ENCODE assay signal across 8 cellular contexts in the genomic region with DNA sequence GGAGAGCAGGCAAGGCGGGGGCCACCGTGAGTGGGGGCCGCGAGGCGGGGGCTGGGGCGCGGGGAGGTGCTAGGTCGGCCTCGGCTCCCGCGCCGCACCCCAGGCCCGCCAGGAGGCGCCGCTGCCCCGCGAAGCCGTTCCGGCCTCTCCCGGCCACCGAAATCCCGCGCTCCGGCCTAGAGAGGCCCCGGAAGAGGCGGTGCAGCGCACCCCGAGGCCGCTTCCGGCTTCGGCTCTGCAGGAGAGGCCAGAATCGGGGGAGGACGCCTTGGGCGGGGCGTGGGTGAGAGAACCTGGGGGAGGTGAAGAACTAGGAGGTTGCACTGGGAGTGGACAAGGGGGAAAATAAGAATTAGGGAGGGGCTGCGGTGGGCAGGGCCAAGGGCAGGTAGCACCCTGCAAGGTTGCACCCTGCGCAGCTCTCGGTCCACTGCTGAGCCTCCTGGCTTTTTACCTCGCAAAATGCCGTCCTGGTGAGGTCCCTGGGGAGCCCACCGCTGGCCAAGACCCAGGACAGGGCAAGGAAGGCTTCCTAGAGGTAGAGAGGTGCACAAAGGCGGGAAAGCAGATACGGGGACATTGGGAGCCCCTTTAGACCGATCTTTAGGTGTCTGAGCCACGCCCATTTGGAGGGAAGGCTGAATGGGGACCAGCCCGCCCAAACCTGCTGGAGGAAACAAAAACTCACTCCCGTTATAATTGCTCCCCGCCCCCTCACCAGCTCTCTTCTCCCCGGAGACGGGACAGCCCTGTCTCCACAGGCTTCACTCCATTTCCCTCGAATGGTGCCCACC.
A peak's percentile ranks its signal among the peaks of the same experiment; 100 is the strongest.
DNase-seq lines count a peak whose midpoint lies in the region; ATAC-seq lines count a peak whose summit lies in the region.

No MANE protein-coding gene starts in this region.

- DNase-seq in AML-193 (lab: John Stamatoyannopoulos, UW) = peak; percentile 95
- DNase-seq in NCI-H345 treated with DMSO at 0.1 percent for 48 hours (lab: John Stamatoyannopoulos, UW; ENCODE audit: unreplicated experiment) = peak; percentile 70
- peak; percentile 77 for DNase-seq in activated CD4-positive, CD25-positive, alpha-beta regulatory T cell treated with anti-CD3 and anti-CD28 coated beads, Interleukin-2, amount 50 U/mL, for 16 hours (ENCODE audit: low read depth, low spot score)
- peak; percentile 92 for DNase-seq in cerebellar cortex (ENCODE audit: low spot score)
- DNase-seq in kidney tubule cell (ENCODE audit: low spot score) = peak; percentile 97
- DNase-seq in stimulated activated CD4-positive, alpha-beta T cell treated with anti-CD3 and anti-CD28 coated beads, Interleukin-1b, Interleukin-23, amount 100 ng/mL, for 24 hours (ENCODE audit: low read depth in 4 of 4, low spot score in 1 of 4) = peak; percentile 65 to 87 (median 82)

- ATAC-seq in GM19035 (IDR thresholded peaks at IDR 0.05; ENCODE audit: unreplicated experiment) (peak; percentile 86), HG03280 (IDR thresholded peaks at IDR 0.05; ENCODE audit: unreplicated experiment) (peak; percentile 88)

Comparison
In these comparisons a context has a peak if more than half of its experiments do, and no peak if none do; other contexts are left out.
1. Peak in every context shown above with its lines: DNase-seq and ATAC-seq.